In the genomic region with DNA sequence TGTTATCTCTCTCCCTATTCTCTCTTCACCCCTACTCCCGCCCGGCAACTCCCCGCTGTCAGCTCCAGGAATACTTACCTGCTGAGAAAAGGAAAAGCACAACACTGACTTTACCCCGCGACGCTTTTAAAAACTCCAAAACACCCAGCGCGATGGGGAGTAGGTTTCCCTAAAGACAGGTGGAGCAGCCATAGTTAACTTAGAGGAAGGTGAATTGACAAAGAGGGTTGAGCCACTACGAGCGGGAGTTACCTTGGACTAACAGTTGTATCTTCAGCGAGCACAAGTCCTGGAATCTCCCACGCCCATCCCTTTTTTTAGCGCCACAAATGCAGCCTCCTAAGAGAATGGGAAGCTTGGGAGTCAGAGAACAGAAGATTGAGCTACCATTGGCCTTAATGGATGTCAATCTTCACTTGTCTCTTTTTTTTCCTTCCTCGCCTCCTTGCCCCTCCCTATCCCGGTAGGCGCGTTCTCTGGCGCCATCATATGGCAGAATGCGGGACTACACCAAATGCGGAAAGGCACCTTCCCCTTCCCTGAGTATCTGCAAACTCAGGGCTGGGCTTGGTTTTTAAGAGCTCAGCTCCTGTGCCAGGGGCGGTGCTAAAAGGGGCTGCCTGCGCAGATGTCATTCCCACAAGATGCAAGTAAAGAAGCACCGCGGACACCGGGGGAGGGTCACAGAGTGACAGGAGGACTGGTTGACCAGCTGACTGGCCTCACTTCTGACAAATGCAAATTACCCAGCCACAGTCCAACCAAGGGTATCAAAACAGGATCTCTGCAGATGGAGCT, we compare ENCODE assay signal across 8 cellular contexts. TPM values are rescaled to one million over a fixed set of nuclear protein-coding genes. Genes with fewer than 3 reads are reported as not detected.
DNase-seq lines count a peak whose midpoint lies in the region; ATAC-seq and TF ChIP-seq lines count a peak whose summit lies in the region.
"Not testable (repeated sequence)": the region's sequence is repeated elsewhere in the genome, so short reads cannot be mapped to it uniquely, and the experiment has no call there.

No MANE protein-coding gene starts in this region.

- H3K4me3 ChIP-seq in kidney epithelial cell (ENCODE audit: low read depth, low read length), result peak overlapping the region; percentile 5

- DNase-seq in AG20443 (ENCODE audit: low spot score), result peak; percentile 84
- peak; percentile 84 for DNase-seq in NCI-H226
- DNase-seq in activated CD4-positive, CD25-positive, alpha-beta regulatory T cell treated with anti-CD3 and anti-CD28 coated beads, Interleukin-2, amount 50 U/mL, for 72 hours, result peak; percentile 86
- peak; percentile 24 for DNase-seq in cerebellum (ENCODE audit: low spot score)
- DNase-seq in kidney epithelial cell (ENCODE audit: low read depth), result peak; percentile 75
- peak; percentile 38 to 74 for DNase-seq in stimulated activated CD4-positive, alpha-beta T cell treated with anti-CD3 and anti-CD28 coated beads, Interleukin-15, amount 100 ng/mL, for 1 hour (ENCODE audit: low read depth in 1 of 2, low spot score in 1 of 2)

- not testable (repeated sequence) for H3K36me3 ChIP-seq in kidney epithelial cell (ENCODE audit: control insufficient read depth, insufficient read depth, low read length)

- ATAC-seq in GM19035 (IDR thresholded peaks at IDR 0.05; ENCODE audit: unreplicated experiment), result peak; percentile 92
- peak; percentile 91 for ATAC-seq in HG03280 (IDR thresholded peaks at IDR 0.05; ENCODE audit: unreplicated experiment)

- H3K27me3 ChIP-seq in kidney epithelial cell (ENCODE audit: control insufficient read depth, insufficient read depth, low read length), result not testable (repeated sequence)

- peak; percentile 99 for TF ChIP-seq CTCF in kidney epithelial cell (IDR thresholded peaks at IDR 0.05; ENCODE audit: insufficient read depth, low read length, poor library complexity, severe bottlenecking)

RNA-seq across cellular contexts. Expression of a gene that starts 27.8 kb away (rescaled TPM):
- not detected for total RNA-seq in cerebellum
- not detected in 2 replicates for total RNA-seq in kidney epithelial cell

RNA-seq across cellular contexts. Expression of a gene that starts 48.7 kb away (rescaled TPM):
- total RNA-seq in cerebellum (15.0 TPM), kidney epithelial cell (3.2 and 3.8 TPM in 2 replicates)

Comparison
In these comparisons a context has a peak if more than half of its experiments do, and no peak if none do; other contexts are left out.
1. Peak in every context shown above with its lines: DNase-seq, ATAC-seq and H3K4me3 ChIP-seq.
2. DNase-seq: peak in every context shown above with its lines; median percentile 86 in activated CD4-positive, CD25-positive, alpha-beta regulatory T cell treated with anti-CD3 and anti-CD28 coated beads, Interleukin-2, amount 50 U/mL, for 72 hours; 84 in AG20443; 84 in NCI-H226; 75 in kidney epithelial cell; 56 in stimulated activated CD4-positive, alpha-beta T cell treated with anti-CD3 and anti-CD28 coated beads, Interleukin-15, amount 100 ng/mL, for 1 hour; 24 in cerebellum.